ENCODE assay signal across 10 cellular contexts in the genomic region with DNA sequence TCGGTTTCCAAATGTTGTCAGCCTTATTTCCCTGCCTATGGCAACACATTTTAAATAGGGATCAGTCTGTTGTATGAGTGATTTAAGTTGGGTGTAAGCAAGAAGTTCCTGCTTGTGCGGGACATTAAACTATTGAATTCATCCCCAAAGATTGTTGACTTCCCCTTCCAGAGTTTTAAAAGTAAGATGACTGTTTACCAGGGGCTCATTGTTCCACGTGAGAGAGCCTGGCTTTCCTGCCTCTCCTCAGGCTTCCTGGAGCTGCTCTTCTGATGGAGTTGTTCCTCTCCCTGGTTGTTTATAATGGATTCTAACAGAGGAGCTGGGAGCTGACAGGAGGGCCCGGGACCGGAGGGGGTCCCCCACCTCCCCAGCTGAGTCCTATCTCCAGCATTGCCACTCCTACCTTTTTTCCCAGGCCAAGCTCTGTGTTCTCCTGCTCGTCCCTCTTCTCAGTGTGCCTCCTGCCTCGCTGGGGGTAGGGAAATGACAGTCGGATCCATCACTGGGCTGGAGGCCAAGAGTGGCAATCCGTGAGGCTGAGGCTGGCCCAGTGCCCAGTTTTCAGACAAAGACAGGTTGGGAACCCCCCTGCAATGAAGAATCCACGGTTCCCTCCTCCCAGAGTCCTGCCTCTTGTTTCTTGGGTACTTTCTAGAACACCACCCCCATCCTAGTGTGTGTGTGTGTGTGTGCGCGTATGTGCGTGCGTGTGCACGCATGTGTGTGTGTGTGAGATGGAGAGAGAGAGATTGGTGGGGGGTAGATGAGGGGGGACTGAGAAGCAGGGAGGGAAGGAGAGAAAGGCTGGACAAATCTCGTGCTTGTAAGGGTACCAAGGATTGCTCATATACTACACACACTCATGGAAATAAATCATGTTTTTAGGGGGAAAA.
A peak's percentile ranks its signal among the peaks of the same experiment; 100 is the strongest.
DNase-seq lines count a peak whose midpoint lies in the region; ATAC-seq and TF ChIP-seq lines count a peak whose summit lies in the region.
"Had no signal": no experiment of that assay in that cellular context is flagged by ENCODE, and none has a peak within 500 bp of the region (broad histone marks: within the 10 kb centered on the region; RNA-seq: fewer than 3 reads in every experiment).

No MANE protein-coding gene starts in this region.

- H3K36me3 ChIP-seq in endodermal cell (ENCODE audit: control insufficient read depth, insufficient read depth, low read length) (no peaks in the 10 kb centered on the region), aorta (ENCODE audit: control insufficient read depth in 1 of 2, insufficient read depth in 2 of 2, low read length in 1 of 2) (no peaks in the 10 kb centered on the region)

- intact Hi-C loops in sciatic nerve (cut with DNase I) (no loop called here), aorta (cut with DNase I) (loop anchor here in 1 of 2 donors (10.0 kb wide), 1 partner anchor 1403 kb away; no protein-coding TSS in a partner anchor)

- H3K27me3 ChIP-seq in endodermal cell (ENCODE audit: control insufficient read depth, insufficient read depth, low read length, poor library complexity, severe bottlenecking), result no peaks in the 10 kb centered on the region
- H3K27me3 ChIP-seq in aorta (ENCODE audit: control insufficient read depth in 1 of 2, insufficient read depth in 2 of 2, low read length in 1 of 2), result no peaks in the 10 kb centered on the region
- H3K27me3 ChIP-seq: body of pancreas had no signal

- ATAC-seq in sciatic nerve (peak; percentile 3), GM21723 (IDR thresholded peaks at IDR 0.05; ENCODE audit: unreplicated experiment) (no peak), aorta (ENCODE audit: low FRiP score) (no peak)
- ATAC-seq: body of pancreas had no signal

- no peaks in the 10 kb centered on the region for H3K9me3 ChIP-seq in endodermal cell (ENCODE audit: control insufficient read depth, low read length)
- no peaks in the 10 kb centered on the region for H3K9me3 ChIP-seq in aorta (ENCODE audit: control insufficient read depth, low read length)
- H3K9me3 ChIP-seq: body of pancreas had no signal

- H3K36me3 Mint-ChIP-seq in endodermal cell (ENCODE audit: low read depth), result no peaks in the 10 kb centered on the region

- no peak for TF ChIP-seq CTCF in endodermal cell (conservative IDR thresholded peaks at IDR 0.05)

- peak; percentile 92 for DNase-seq in NCI-H1092 treated with DMSO at 0.1 percent for 48 hours (lab: John Stamatoyannopoulos, UW)
- peak; percentile 100 for DNase-seq in NCI-H446 treated with DMSO at 0.1 percent for 48 hours (lab: John Stamatoyannopoulos, UW)
- DNase-seq in endodermal cell, result no peak
- DNase-seq in sciatic nerve (ENCODE audit: low spot score), result no peak
- DNase-seq in 8988T, result no peak
- DNase-seq in aorta, result no peak
- DNase-seq: activated CD8-positive, alpha-beta memory T cell treated with anti-CD3 and anti-CD28 coated beads, Interleukin-2, amount 50 U/mL, for 48 hours had no signal

- H3K27ac ChIP-seq in endodermal cell (ENCODE audit: low read depth, low read length), result peak overlapping the region; percentile 66
- no peak overlapping the region for H3K27ac ChIP-seq in aorta (ENCODE audit: low read depth in 1 of 2, low read length in 2 of 2)

- no peaks in the 10 kb centered on the region for H3K27me3 Mint-ChIP-seq in endodermal cell (ENCODE audit: insufficient read depth)

- H3K4me3 ChIP-seq in endodermal cell (ENCODE audit: low read length) (no peak overlapping the region), aorta (ENCODE audit: low read length in 2 of 2) (no peak overlapping the region)
- H3K4me3 ChIP-seq: body of pancreas had no signal

- H3K9me3 Mint-ChIP-seq in endodermal cell, result peaks cover under 1% of the 10 kb centered on the region
- H3K9me3 Mint-ChIP-seq: T-helper 1 cell treated with Interleukin-12 subunit alpha and Interleukin-12 subunit beta and Interleukin-4 antibody, amounts not matched to agents 30 μg/mL and 1 μg/mL, for 36 hours had no signal

- H3K4me1 Mint-ChIP-seq in endodermal cell, result peaks cover 9% of the 10 kb centered on the region

- no peaks in the 10 kb centered on the region for H3K4me1 ChIP-seq in endodermal cell (ENCODE audit: control insufficient read depth, insufficient read depth, low read length)
- H3K4me1 ChIP-seq in aorta (ENCODE audit: control insufficient read depth in 1 of 2, insufficient read depth in 2 of 2, low read length in 2 of 2), result peaks cover 2 to 5% of the 10 kb centered on the region in 2 donors

- H3K27ac Mint-ChIP-seq in endodermal cell, result no peak overlapping the region
- H3K27ac Mint-ChIP-seq: T-helper 1 cell treated with Interleukin-12 subunit alpha and Interleukin-12 subunit beta and Interleukin-4 antibody, amounts not matched to agents 30 μg/mL and 1 μg/mL, for 36 hours had no signal

- no peak overlapping the region for H3K9ac ChIP-seq in endodermal cell (ENCODE audit: extremely low read depth, low read length, poor library complexity, severe bottlenecking)

- 81 to 92% methylated on average over 8 to 15 of the region's 16 CpGs for WGBS in endodermal cell (ENCODE audit: insufficient coverage in 1 of 2, insufficient read length in 1 of 2), 2 experiments
- 50 to 51% methylated on average over 15 to 16 of the region's 16 CpGs for WGBS in aorta, 2 donors

- H3K4me3 Mint-ChIP-seq in endodermal cell, result no peak overlapping the region
- H3K4me3 Mint-ChIP-seq: T-helper 1 cell treated with Interleukin-12 subunit alpha and Interleukin-12 subunit beta and Interleukin-4 antibody, amounts not matched to agents 30 μg/mL and 1 μg/mL, for 36 hours had no signal

Comparison
In these comparisons a context has a peak if more than half of its experiments do, and no peak if none do; other contexts are left out.
1. DNase-seq: peak in NCI-H1092 treated with DMSO at 0.1 percent for 48 hours (single experiment) and NCI-H446 treated with DMSO at 0.1 percent for 48 hours (single experiment); none in endodermal cell (single experiment), sciatic nerve (single experiment), 8988T (single experiment) and aorta (0 of 2).